Comparison of ENCODE assay signal across 9 cellular contexts in genomic region chr15:100879461-100880138, GRCh38. TPM values are rescaled to one million over a fixed set of nuclear protein-coding genes. Genes with fewer than 3 reads are reported as not detected.
DNase-seq lines count a peak whose midpoint lies in the region; ATAC-seq, FAIRE-seq and TF ChIP-seq lines count a peak whose summit lies in the region.
"Had no signal": no experiment of that assay in that cellular context is flagged by ENCODE, and none has a peak within 500 bp of the region (broad histone marks: within the 10 kb centered on the region; RNA-seq: fewer than 3 reads in every experiment).

Gene ALDH1A3, plus strand, starts transcription at chr15:100879831. Its CDS starts 77 bp downstream, at chr15:100879908.

- TF ChIP-seq CTCF in LNCaP clone FGC (IDR thresholded peaks at IDR 0.05; ENCODE audit: control insufficient read depth, extremely low read depth, insufficient read depth), result no peak

- H3K9me3 Mint-ChIP-seq in T-helper 1 cell treated with Interleukin-12 subunit alpha and Interleukin-12 subunit beta and Interleukin-4 antibody, amounts not matched to agents 30 μg/mL and 1 μg/mL, for 36 hours, result no peaks in the 10 kb centered on the region
- H3K9me3 Mint-ChIP-seq in immature natural killer cell, result no peaks in the 10 kb centered on the region
- no peaks in the 10 kb centered on the region for H3K9me3 Mint-ChIP-seq in stimulated activated naive B cell treated with anti-CD40 and anti-IgM and Interleukin-4, amounts not matched to agents 10 μg/mL and 1 μg/mL and 100 μg/mL, for 72 hours
- H3K9me3 Mint-ChIP-seq: activated naive CD4-positive, alpha-beta T cell treated with anti-CD3 and anti-CD28 coated beads, Interleukin-2, amount 50 U/mL, for 72 hours had no signal

- H3K4me3 Mint-ChIP-seq in T-helper 1 cell treated with Interleukin-12 subunit alpha and Interleukin-12 subunit beta and Interleukin-4 antibody, amounts not matched to agents 30 μg/mL and 1 μg/mL, for 36 hours, result peak within 1 kb of the TSS; percentile 58
- H3K4me3 Mint-ChIP-seq in immature natural killer cell, result peak within 1 kb of the TSS; percentile 9 to 42 (median 29)
- H3K4me3 Mint-ChIP-seq in stimulated activated naive B cell treated with anti-CD40 and anti-IgM and Interleukin-4, amounts not matched to agents 10 μg/mL and 1 μg/mL and 100 μg/mL, for 72 hours, result peak within 1 kb of the TSS; percentile 55 to 66

- peak within 1 kb of the TSS; percentile 58 for H3K4me3 ChIP-seq in LNCaP clone FGC (ENCODE audit: low read depth, low read length)

- no peak for FAIRE-seq in urothelium cell line (lab: Jason Lieb, UNC)

- ATAC-seq in stimulated activated naive B cell treated with anti-CD40 and anti-IgM and Interleukin-4, amounts not matched to agents 10 μg/mL and 1 μg/mL and 100 μg/mL, for 72 hours (replicated peaks), result peak; percentile 62 to 63

- no peaks in the 10 kb centered on the region for H3K36me3 Mint-ChIP-seq in T-helper 1 cell treated with Interleukin-12 subunit alpha and Interleukin-12 subunit beta and Interleukin-4 antibody, amounts not matched to agents 30 μg/mL and 1 μg/mL, for 36 hours (ENCODE audit: low read depth)
- no peaks in the 10 kb centered on the region for H3K36me3 Mint-ChIP-seq in immature natural killer cell
- no peaks in the 10 kb centered on the region for H3K36me3 Mint-ChIP-seq in stimulated activated naive B cell treated with anti-CD40 and anti-IgM and Interleukin-4, amounts not matched to agents 10 μg/mL and 1 μg/mL and 100 μg/mL, for 72 hours

- H3K4me1 Mint-ChIP-seq in T-helper 1 cell treated with Interleukin-12 subunit alpha and Interleukin-12 subunit beta and Interleukin-4 antibody, amounts not matched to agents 30 μg/mL and 1 μg/mL, for 36 hours (ENCODE audit: low read depth), result peaks cover 4% of the 10 kb centered on the region
- peaks cover 0 to 5% of the 10 kb centered on the region in 2 donors for H3K4me1 Mint-ChIP-seq in immature natural killer cell
- peaks cover 5 to 9% of the 10 kb centered on the region in 2 donors for H3K4me1 Mint-ChIP-seq in stimulated activated naive B cell treated with anti-CD40 and anti-IgM and Interleukin-4, amounts not matched to agents 10 μg/mL and 1 μg/mL and 100 μg/mL, for 72 hours

- H3K27ac Mint-ChIP-seq in T-helper 1 cell treated with Interleukin-12 subunit alpha and Interleukin-12 subunit beta and Interleukin-4 antibody, amounts not matched to agents 30 μg/mL and 1 μg/mL, for 36 hours, result no peak within 1 kb of the TSS
- H3K27ac Mint-ChIP-seq in immature natural killer cell, result no peak within 1 kb of the TSS
- peak within 1 kb of the TSS; percentile 28 for H3K27ac Mint-ChIP-seq in stimulated activated naive B cell treated with anti-CD40 and anti-IgM and Interleukin-4, amounts not matched to agents 10 μg/mL and 1 μg/mL and 100 μg/mL, for 72 hours
- H3K27ac Mint-ChIP-seq: activated naive CD4-positive, alpha-beta T cell treated with anti-CD3 and anti-CD28 coated beads, Interleukin-2, amount 50 U/mL, for 72 hours had no signal

- DNase-seq in T-helper 1 cell (no peak), LNCaP clone FGC (ENCODE audit: low read depth) (no peak), astrocyte of the hippocampus (ENCODE audit: low read depth, low spot score) (peak; percentile 67), immature natural killer cell (no peak), urothelium cell line (ENCODE audit: low spot score) (no peak), NCI-H748 (lab: John Stamatoyannopoulos, UW; ENCODE audit: unreplicated experiment) (no peak)
- DNase-seq in stimulated activated naive B cell treated with anti-CD40 and anti-IgM and Interleukin-4, amounts not matched to agents 10 μg/mL and 1 μg/mL and 100 μg/mL, for 72 hours, result no peak

- peaks cover 87% of the 10 kb centered on the region for H3K27me3 Mint-ChIP-seq in T-helper 1 cell treated with Interleukin-12 subunit alpha and Interleukin-12 subunit beta and Interleukin-4 antibody, amounts not matched to agents 30 μg/mL and 1 μg/mL, for 36 hours (ENCODE audit: low read depth)
- peaks cover 4 to 17% (median 16%) of the 10 kb centered on the region in 3 donors for H3K27me3 Mint-ChIP-seq in immature natural killer cell (ENCODE audit: low read depth in 3 of 3)
- H3K27me3 Mint-ChIP-seq in stimulated activated naive B cell treated with anti-CD40 and anti-IgM and Interleukin-4, amounts not matched to agents 10 μg/mL and 1 μg/mL and 100 μg/mL, for 72 hours, result peaks cover 74 to 86% of the 10 kb centered on the region in 2 donors

RNA-seq across cellular contexts. Expression of gene ALDH1A3, which starts in this region (rescaled TPM):
- polyA plus RNA-seq in immature natural killer cell, result not detected
